22 cellular contexts compared by ENCODE assay signal in the genomic region with DNA sequence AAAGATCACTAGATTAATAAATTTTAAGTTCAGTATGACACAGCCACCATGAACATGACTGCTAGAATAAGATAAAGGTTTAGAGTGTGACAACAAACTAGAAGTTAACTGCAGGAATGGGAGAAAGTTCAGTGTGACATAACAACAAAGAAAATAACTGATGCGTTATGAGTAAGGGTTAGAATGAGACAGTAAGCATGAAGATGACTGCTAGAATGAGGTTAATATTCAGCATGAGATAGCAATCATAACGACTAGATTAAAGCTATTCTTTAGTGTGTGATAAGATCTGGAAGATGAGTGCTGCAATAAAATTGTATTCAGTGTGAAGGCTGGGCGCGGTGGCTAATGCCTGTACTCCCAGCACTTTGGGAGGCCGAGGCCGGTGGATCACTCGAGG. TPM values are rescaled to one million over a fixed set of nuclear protein-coding genes. Genes with fewer than 3 reads are reported as not detected.
A peak's percentile ranks its signal among the peaks of the same experiment; 100 is the strongest.
DNase-seq lines count a peak whose midpoint lies in the region; ATAC-seq and TF ChIP-seq lines count a peak whose summit lies in the region.
"Had no signal": no experiment of that assay in that cellular context is flagged by ENCODE, and none has a peak within 500 bp of the region (broad histone marks: within the 10 kb centered on the region; RNA-seq: fewer than 3 reads in every experiment).

No MANE protein-coding gene starts in this region.

- POLR2A ChIA-PET in WTC11 (lab: Charles Lee): no interaction called here

- no peak for TF ChIP-seq CTCF in WTC11 (IDR thresholded peaks at IDR 0.05)

- peaks cover 2% of the 10 kb centered on the region; the same call in 1 of the 2 replicates for H3K27me3 Mint-ChIP-seq in WTC11 (ENCODE audit: low read depth)
- H3K27me3 Mint-ChIP-seq: CD4-positive, alpha-beta memory T cell; CD4-positive, CD25-positive, alpha-beta regulatory T cell; CD8-positive, alpha-beta memory T cell had no signal

- no peak for DNase-seq in activated CD4-positive, CD25-positive, alpha-beta regulatory T cell (lab: John Stamatoyannopoulos, UW)
- DNase-seq in WTC11 (ENCODE audit: low spot score) (no peak), NCI-H1417 (lab: John Stamatoyannopoulos, UW) (no peak)
- DNase-seq: ACHN; BE2C; C1 segment of cervical spinal cord; CD4-positive, alpha-beta memory T cell; CD4-positive, CD25-positive, alpha-beta regulatory T cell; CD8-positive, alpha-beta memory T cell; COR-L47; DMS 273 treated with DMSO at 0.1 percent for 48 hours; DMS153; DMS53; DMS79; DND-41; EL; GDM1 had no signal

- peaks cover 8% of the 10 kb centered on the region for H3K36me3 Mint-ChIP-seq in WTC11
- H3K36me3 Mint-ChIP-seq: CD14-positive monocyte; CD4-positive, CD25-positive, alpha-beta regulatory T cell had no signal

- ATAC-seq in activated CD4-positive, CD25-positive, alpha-beta regulatory T cell treated with anti-CD3 and anti-CD28 coated beads, Interleukin-2, amount 50 U/mL, for 24 hours: peak; percentile 28 to 64
- no peak for ATAC-seq in WTC11
- ATAC-seq in SK-N-SH treated with all-trans-retinoic acid at 6 μM for 48 hours: no peak
- ATAC-seq: GM12878 had no signal

- peak overlapping the region; percentile 41; the same call in 1 of the 2 replicates for H3K27ac Mint-ChIP-seq in WTC11
- H3K27ac Mint-ChIP-seq: CD14-positive monocyte; CD4-positive, CD25-positive, alpha-beta regulatory T cell had no signal

- H3K4me1 Mint-ChIP-seq in WTC11: no peaks in the 10 kb centered on the region
- H3K4me1 Mint-ChIP-seq: CD14-positive monocyte had no signal

- peaks cover 14% of the 10 kb centered on the region for H3K9me3 Mint-ChIP-seq in WTC11

- CTCF ChIA-PET in WTC11 (lab: Charles Lee): no interaction called here

- no peak overlapping the region for H3K4me3 Mint-ChIP-seq in WTC11
- H3K4me3 Mint-ChIP-seq: CD14-positive monocyte; CD4-positive, CD25-positive, alpha-beta regulatory T cell; CD8-positive, alpha-beta memory T cell had no signal

TF ChIP-seq in WTC11, 78 proteins besides CTCF, POLR2A, EP300 and RAD21 (continues in another document):
- TF ChIP-seq, protein P1, sequence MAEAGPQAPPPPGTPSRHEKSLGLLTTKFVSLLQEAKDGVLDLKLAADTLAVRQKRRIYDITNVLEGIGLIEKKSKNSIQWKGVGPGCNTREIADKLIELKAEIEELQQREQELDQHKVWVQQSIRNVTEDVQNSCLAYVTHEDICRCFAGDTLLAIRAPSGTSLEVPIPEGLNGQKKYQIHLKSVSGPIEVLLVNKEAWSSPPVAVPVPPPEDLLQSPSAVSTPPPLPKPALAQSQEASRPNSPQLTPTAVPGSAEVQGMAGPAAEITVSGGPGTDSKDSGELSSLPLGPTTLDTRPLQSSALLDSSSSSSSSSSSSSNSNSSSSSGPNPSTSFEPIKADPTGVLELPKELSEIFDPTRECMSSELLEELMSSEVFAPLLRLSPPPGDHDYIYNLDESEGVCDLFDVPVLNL (CRISPR knock-in tag; IDR thresholded peaks at IDR 0.05; ENCODE audit: borderline replicate concordance, low read depth): no peak
- TF ChIP-seq, protein P2, sequence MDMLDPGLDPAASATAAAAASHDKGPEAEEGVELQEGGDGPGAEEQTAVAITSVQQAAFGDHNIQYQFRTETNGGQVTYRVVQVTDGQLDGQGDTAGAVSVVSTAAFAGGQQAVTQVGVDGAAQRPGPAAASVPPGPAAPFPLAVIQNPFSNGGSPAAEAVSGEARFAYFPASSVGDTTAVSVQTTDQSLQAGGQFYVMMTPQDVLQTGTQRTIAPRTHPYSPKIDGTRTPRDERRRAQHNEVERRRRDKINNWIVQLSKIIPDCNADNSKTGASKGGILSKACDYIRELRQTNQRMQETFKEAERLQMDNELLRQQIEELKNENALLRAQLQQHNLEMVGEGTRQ (CRISPR knock-in tag; IDR thresholded peaks at IDR 0.05): no peak
- TF ChIP-seq CBFB (CRISPR knock-in tag; IDR thresholded peaks at IDR 0.05; ENCODE audit: low read depth): no peak
- no peak for TF ChIP-seq ZNF138 (CRISPR knock-in tag; conservative IDR thresholded peaks at IDR 0.05)
- TF ChIP-seq, protein P3, sequence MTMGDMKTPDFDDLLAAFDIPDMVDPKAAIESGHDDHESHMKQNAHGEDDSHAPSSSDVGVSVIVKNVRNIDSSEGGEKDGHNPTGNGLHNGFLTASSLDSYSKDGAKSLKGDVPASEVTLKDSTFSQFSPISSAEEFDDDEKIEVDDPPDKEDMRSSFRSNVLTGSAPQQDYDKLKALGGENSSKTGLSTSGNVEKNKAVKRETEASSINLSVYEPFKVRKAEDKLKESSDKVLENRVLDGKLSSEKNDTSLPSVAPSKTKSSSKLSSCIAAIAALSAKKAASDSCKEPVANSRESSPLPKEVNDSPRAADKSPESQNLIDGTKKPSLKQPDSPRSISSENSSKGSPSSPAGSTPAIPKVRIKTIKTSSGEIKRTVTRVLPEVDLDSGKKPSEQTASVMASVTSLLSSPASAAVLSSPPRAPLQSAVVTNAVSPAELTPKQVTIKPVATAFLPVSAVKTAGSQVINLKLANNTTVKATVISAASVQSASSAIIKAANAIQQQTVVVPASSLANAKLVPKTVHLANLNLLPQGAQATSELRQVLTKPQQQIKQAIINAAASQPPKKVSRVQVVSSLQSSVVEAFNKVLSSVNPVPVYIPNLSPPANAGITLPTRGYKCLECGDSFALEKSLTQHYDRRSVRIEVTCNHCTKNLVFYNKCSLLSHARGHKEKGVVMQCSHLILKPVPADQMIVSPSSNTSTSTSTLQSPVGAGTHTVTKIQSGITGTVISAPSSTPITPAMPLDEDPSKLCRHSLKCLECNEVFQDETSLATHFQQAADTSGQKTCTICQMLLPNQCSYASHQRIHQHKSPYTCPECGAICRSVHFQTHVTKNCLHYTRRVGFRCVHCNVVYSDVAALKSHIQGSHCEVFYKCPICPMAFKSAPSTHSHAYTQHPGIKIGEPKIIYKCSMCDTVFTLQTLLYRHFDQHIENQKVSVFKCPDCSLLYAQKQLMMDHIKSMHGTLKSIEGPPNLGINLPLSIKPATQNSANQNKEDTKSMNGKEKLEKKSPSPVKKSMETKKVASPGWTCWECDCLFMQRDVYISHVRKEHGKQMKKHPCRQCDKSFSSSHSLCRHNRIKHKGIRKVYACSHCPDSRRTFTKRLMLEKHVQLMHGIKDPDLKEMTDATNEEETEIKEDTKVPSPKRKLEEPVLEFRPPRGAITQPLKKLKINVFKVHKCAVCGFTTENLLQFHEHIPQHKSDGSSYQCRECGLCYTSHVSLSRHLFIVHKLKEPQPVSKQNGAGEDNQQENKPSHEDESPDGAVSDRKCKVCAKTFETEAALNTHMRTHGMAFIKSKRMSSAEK (CRISPR knock-in tag; IDR thresholded peaks at IDR 0.05; ENCODE audit: borderline replicate concordance): no peak

TF ChIP-seq in SK-N-SH treated with all-trans-retinoic acid at 6 μM for 48 hours, 23 proteins besides CTCF, POLR2A, EP300 and RAD21:
- TF ChIP-seq, protein P4, sequence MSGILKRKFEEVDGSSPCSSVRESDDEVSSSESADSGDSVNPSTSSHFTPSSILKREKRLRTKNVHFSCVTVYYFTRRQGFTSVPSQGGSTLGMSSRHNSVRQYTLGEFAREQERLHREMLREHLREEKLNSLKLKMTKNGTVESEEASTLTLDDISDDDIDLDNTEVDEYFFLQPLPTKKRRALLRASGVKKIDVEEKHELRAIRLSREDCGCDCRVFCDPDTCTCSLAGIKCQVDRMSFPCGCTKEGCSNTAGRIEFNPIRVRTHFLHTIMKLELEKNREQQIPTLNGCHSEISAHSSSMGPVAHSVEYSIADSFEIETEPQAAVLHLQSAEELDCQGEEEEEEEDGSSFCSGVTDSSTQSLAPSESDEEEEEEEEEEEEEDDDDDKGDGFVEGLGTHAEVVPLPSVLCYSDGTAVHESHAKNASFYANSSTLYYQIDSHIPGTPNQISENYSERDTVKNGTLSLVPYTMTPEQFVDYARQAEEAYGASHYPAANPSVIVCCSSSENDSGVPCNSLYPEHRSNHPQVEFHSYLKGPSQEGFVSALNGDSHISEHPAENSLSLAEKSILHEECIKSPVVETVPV (CRISPR knock-in tag; IDR thresholded peaks at IDR 0.05): no peak

RNA-seq across cellular contexts. Expression of a gene that starts 28.8 kb away (rescaled TPM):
- 5.2 to 6.2 TPM (median 5.7 TPM) in 3 replicates for total RNA-seq in WTC11 (2021)

RNA-seq across cellular contexts. Expression of a gene that starts 29.4 kb away (rescaled TPM):
- total RNA-seq in WTC11 (2021): 4.5 to 4.9 TPM (median 4.7 TPM) in 3 replicates

RNA-seq across cellular contexts. Expression of a gene that starts 48.4 kb away (rescaled TPM):
- total RNA-seq in WTC11 (2021): 4.5 to 4.8 TPM (median 4.7 TPM) in 3 replicates
- total RNA-seq: G401 had no signal

Comparison
In these comparisons a context has a peak if more than half of its experiments do, and no peak if none do; other contexts are left out.
1. ATAC-seq: peak in activated CD4-positive, CD25-positive, alpha-beta regulatory T cell treated with anti-CD3 and anti-CD28 coated beads, Interleukin-2, amount 50 U/mL, for 24 hours (2 of 2); none in WTC11 (single experiment) and SK-N-SH treated with all-trans-retinoic acid at 6 μM for 48 hours (single experiment).